1 cellular context compared by ENCODE assay signal in the genomic region with DNA sequence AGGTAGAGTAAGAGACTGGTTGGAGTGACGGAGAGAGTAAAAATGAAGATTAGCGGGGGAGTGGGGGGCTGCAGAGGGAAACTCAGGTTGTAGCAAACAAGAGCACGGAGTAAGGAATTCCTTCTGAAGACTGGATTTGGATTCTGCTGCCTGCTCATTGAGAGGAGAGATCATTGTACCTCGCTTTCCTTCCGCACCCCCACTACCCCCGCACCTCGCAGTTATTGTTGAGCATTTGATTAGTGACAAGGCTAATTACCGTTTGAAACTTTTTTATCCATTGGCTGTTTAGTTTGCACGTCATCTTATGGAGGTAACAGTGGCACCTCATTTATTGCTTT.
TF ChIP-seq lines count a peak whose summit lies in the region.

No MANE protein-coding gene starts in this region.

TF ChIP-seq in H1, 55 proteins besides CTCF, POLR2A, EP300 and RAD21:
- no peak for TF ChIP-seq EZH2 (IDR thresholded peaks at IDR 0.05; ENCODE audit: low read depth, low read length, severe bottlenecking)
- TF ChIP-seq KDM5A (IDR thresholded peaks at IDR 0.05; ENCODE audit: low read length): 0 out of 2 replicates have a peak, but pooled peaks have one; percentile 10
